8 cellular contexts compared by ENCODE assay signal in genomic region chr3:30607032-30607833, GRCh38. TPM values are rescaled to one million over a fixed set of nuclear protein-coding genes. Genes with fewer than 3 reads are reported as not detected.
DNase-seq lines count a peak whose midpoint lies in the region; ATAC-seq and TF ChIP-seq lines count a peak whose summit lies in the region.

No MANE protein-coding gene starts in this region.

- H3K4me1 ChIP-seq in HEK293 (ENCODE audit: control insufficient read depth, insufficient read depth, low read length), result no peaks in the 10 kb centered on the region; the same call in 1 of the 2 replicates

- ATAC-seq in stimulated activated naive CD8-positive, alpha-beta T cell treated with anti-CD3 and anti-CD28 coated beads, Interleukin-15, amount 100 ng/mL, for 72 hours, result peak; percentile 27

- POLR2A ChIA-PET in HEK293 (lab: Yijun Ruan, JAX), result interaction anchor here (0.6 to 1.2 kb wide), 2 partner anchors 16 to 82 kb away, joined by 3 read pairs; no protein-coding TSS in a partner anchor

- peak; percentile 41 for TF ChIP-seq POLR2A in NB4 (IDR thresholded peaks at IDR 0.05; ENCODE audit: extremely low read depth, insufficient read length)

- DNase-seq in NB4 (ENCODE audit: low read depth) (peak; percentile 85), epithelial cell of proximal tubule (ENCODE audit: low read depth) (no peak), myocyte (ENCODE audit: low read depth) (peak; percentile 53), NCI-H2171 (lab: John Stamatoyannopoulos, UW) (no peak)
- DNase-seq in activated CD8-positive, alpha-beta memory T cell treated with anti-CD3 and anti-CD28 coated beads for 4 hours (ENCODE audit: low read depth in 2 of 2), result peak; percentile 42 to 59
- peak; percentile 74 to 75 for DNase-seq in stimulated activated naive CD8-positive, alpha-beta T cell treated with anti-CD3 and anti-CD28 coated beads, Interleukin-15, amount 100 ng/mL, for 72 hours

- H3K27ac ChIP-seq in HEK293 (ENCODE audit: extremely low read depth, low read depth, low read length), result peak overlapping the region; percentile 78

- no peaks in the 10 kb centered on the region for H3K27me3 Mint-ChIP-seq in stimulated activated naive CD8-positive, alpha-beta T cell treated with anti-CD3 and anti-CD28 coated beads, Interleukin-15, amount 100 ng/mL, for 72 hours

- H3K4me3 Mint-ChIP-seq in stimulated activated naive CD8-positive, alpha-beta T cell treated with anti-CD3 and anti-CD28 coated beads, Interleukin-15, amount 100 ng/mL, for 72 hours, result peak overlapping the region; percentile 85 to 88

- CTCF ChIA-PET in HEK293 (lab: Yijun Ruan, JAX), result interaction anchor here (0.6 to 1.0 kb wide), 2 partner anchors 9 to 409 kb away, joined by 3 read pairs; no protein-coding TSS in a partner anchor

- H3K4me1 Mint-ChIP-seq in stimulated activated naive CD8-positive, alpha-beta T cell treated with anti-CD3 and anti-CD28 coated beads, Interleukin-15, amount 100 ng/mL, for 72 hours, result peaks cover 50% of the 10 kb centered on the region

- no peak for TF ChIP-seq CTCF in HEK293 (tag by site-specific recombination; IDR thresholded peaks at IDR 0.05)
- TF ChIP-seq CTCF in NB4 (IDR thresholded peaks at IDR 0.05; ENCODE audit: low read depth, low read length), result no peak
- no peak for TF ChIP-seq CTCF in epithelial cell of proximal tubule (conservative IDR thresholded peaks at IDR 0.05; ENCODE audit: low read depth, low read length)

- no peaks in the 10 kb centered on the region for H3K9me3 ChIP-seq in HEK293 (ENCODE audit: control insufficient read depth, insufficient read depth, low read depth, low read length)

- H3K4me3 ChIP-seq in GM08714 (ENCODE audit: low read length) (peak overlapping the region; percentile 75), HEK293 (ENCODE audit: low read depth, low read length) (peak overlapping the region; percentile 91), NB4 (ENCODE audit: low read depth, low read length) (peak overlapping the region; percentile 98), epithelial cell of proximal tubule (ENCODE audit: low read depth, low read length) (peak overlapping the region; percentile 86)

- H3K27ac Mint-ChIP-seq in stimulated activated naive CD8-positive, alpha-beta T cell treated with anti-CD3 and anti-CD28 coated beads, Interleukin-15, amount 100 ng/mL, for 72 hours, result peak overlapping the region; percentile 99

- H3K9me3 Mint-ChIP-seq in stimulated activated naive CD8-positive, alpha-beta T cell treated with anti-CD3 and anti-CD28 coated beads, Interleukin-15, amount 100 ng/mL, for 72 hours, result no peaks in the 10 kb centered on the region

- H3K36me3 ChIP-seq in HEK293 (ENCODE audit: control insufficient read depth in 2 of 2, insufficient read depth in 1 of 2, low read length in 2 of 2), result no peaks in the 10 kb centered on the region

TF ChIP-seq in HEK293, 187 proteins besides CTCF, POLR2A, EP300 and RAD21 (continues in another document):
- TF ChIP-seq ZBTB17 (tag by site-specific recombination; IDR thresholded peaks at IDR 0.05) (peak; percentile 67), ZBTB26 (tag by site-specific recombination; optimal IDR thresholded peaks at IDR 0.05) (peak; percentile 0), SP2 (tag by site-specific recombination; IDR thresholded peaks at IDR 0.05) (peak; percentile 43), ZNF449 (tag by site-specific recombination; IDR thresholded peaks at IDR 0.05) (peak; percentile 49; the same call in 1 of the 2 replicates), ZBTB44 (tag by site-specific recombination; IDR thresholded peaks at IDR 0.05) (no peak), ZNF626 (tag by site-specific recombination; IDR thresholded peaks at IDR 0.05) (no peak), ZNF335 (tag by site-specific recombination; conservative IDR thresholded peaks at IDR 0.05) (peak; percentile 87), PRDM1 (tag by site-specific recombination; IDR thresholded peaks at IDR 0.05) (peak; percentile 37; the same call in 1 of the 2 replicates), GFI1B (tag by site-specific recombination; IDR thresholded peaks at IDR 0.05) (no peak)
- TF ChIP-seq, protein P1, sequence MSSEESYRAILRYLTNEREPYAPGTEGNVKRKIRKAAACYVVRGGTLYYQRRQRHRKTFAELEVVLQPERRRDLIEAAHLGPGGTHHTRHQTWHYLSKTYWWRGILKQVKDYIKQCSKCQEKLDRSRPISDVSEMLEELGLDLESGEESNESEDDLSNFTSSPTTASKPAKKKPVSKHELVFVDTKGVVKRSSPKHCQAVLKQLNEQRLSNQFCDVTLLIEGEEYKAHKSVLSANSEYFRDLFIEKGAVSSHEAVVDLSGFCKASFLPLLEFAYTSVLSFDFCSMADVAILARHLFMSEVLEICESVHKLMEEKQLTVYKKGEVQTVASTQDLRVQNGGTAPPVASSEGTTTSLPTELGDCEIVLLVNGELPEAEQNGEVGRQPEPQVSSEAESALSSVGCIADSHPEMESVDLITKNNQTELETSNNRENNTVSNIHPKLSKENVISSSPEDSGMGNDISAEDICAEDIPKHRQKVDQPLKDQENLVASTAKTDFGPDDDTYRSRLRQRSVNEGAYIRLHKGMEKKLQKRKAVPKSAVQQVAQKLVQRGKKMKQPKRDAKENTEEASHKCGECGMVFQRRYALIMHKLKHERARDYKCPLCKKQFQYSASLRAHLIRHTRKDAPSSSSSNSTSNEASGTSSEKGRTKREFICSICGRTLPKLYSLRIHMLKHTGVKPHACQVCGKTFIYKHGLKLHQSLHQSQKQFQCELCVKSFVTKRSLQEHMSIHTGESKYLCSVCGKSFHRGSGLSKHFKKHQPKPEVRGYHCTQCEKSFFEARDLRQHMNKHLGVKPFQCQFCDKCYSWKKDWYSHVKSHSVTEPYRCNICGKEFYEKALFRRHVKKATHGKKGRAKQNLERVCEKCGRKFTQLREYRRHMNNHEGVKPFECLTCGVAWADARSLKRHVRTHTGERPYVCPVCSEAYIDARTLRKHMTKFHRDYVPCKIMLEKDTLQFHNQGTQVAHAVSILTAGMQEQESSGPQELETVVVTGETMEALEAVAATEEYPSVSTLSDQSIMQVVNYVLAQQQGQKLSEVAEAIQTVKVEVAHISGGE (tag by site-specific recombination; conservative IDR thresholded peaks at IDR 0.05; ENCODE audit: low read depth), result peak; percentile 54
- TF ChIP-seq, protein P2, sequence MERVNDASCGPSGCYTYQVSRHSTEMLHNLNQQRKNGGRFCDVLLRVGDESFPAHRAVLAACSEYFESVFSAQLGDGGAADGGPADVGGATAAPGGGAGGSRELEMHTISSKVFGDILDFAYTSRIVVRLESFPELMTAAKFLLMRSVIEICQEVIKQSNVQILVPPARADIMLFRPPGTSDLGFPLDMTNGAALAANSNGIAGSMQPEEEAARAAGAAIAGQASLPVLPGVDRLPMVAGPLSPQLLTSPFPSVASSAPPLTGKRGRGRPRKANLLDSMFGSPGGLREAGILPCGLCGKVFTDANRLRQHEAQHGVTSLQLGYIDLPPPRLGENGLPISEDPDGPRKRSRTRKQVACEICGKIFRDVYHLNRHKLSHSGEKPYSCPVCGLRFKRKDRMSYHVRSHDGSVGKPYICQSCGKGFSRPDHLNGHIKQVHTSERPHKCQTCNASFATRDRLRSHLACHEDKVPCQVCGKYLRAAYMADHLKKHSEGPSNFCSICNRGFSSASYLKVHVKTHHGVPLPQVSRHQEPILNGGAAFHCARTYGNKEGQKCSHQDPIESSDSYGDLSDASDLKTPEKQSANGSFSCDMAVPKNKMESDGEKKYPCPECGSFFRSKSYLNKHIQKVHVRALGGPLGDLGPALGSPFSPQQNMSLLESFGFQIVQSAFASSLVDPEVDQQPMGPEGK (tag by site-specific recombination; IDR thresholded peaks at IDR 0.05), result peak; percentile 15; the same call in 1 of the 2 replicates

RNA-seq across cellular contexts. Expression of gene TGFBR2, which starts 0.8 kb away (rescaled TPM):
- total RNA-seq in epithelial cell of proximal tubule, result 53.4 and 55.7 TPM in 2 replicates
- total RNA-seq in myocyte, result 102 and 106 TPM in 2 replicates
- polyA plus RNA-seq in myocyte (2012), result 109 TPM

Comparison
In these comparisons a context has a peak if more than half of its experiments do, and no peak if none do; other contexts are left out.
1. DNase-seq: peak in NB4 (single experiment), activated CD8-positive, alpha-beta memory T cell treated with anti-CD3 and anti-CD28 coated beads for 4 hours (2 of 2), myocyte (single experiment) and stimulated activated naive CD8-positive, alpha-beta T cell treated with anti-CD3 and anti-CD28 coated beads, Interleukin-15, amount 100 ng/mL, for 72 hours (2 of 2); none in epithelial cell of proximal tubule (single experiment) and NCI-H2171 (single experiment).
2. Peak in every context shown above with its lines, with median percentiles within 50 percentile points of each other: H3K4me3 ChIP-seq.